Comparison of ENCODE assay signal across 24 cellular contexts in genomic region chr10:78849731-78850130, GRCh38.
DNase-seq lines count a peak whose midpoint lies in the region; ATAC-seq and TF ChIP-seq lines count a peak whose summit lies in the region.
"Had no signal": no experiment of that assay in that cellular context is flagged by ENCODE, and none has a peak within 500 bp of the region (broad histone marks: within the 10 kb centered on the region; RNA-seq: fewer than 3 reads in every experiment).

No MANE protein-coding gene starts in this region.

- H3K9me3 Mint-ChIP-seq in natural killer cell treated with Interleukin-12 subunit alpha and Interleukin-12 subunit beta and Interleukin-15 and Interleukin-18, amount 100 ng/mL, for 72 hours: no peaks in the 10 kb centered on the region
- H3K9me3 Mint-ChIP-seq in natural killer cell (no peaks in the 10 kb centered on the region), brain (no peaks in the 10 kb centered on the region), endodermal cell (no peaks in the 10 kb centered on the region)
- no peaks in the 10 kb centered on the region for H3K9me3 Mint-ChIP-seq in CD8-positive, alpha-beta memory T cell
- H3K9me3 Mint-ChIP-seq in activated T-helper 1 cell treated with anti-CD3 and anti-CD28 coated beads, Interleukin-12 subunit alpha, Interleukin-12 subunit beta, Interleukin-2, Interleukin-4 antibody, amounts not matched to agents 30 ng/mL and 10 ng/mL and 1 ng/mL, durations not matched to agents 14 hours and 24 hours and 36 hours: no peaks in the 10 kb centered on the region
- H3K9me3 Mint-ChIP-seq: CD14-positive monocyte; CD4-positive, alpha-beta memory T cell had no signal

- no peak overlapping the region for H3K9ac ChIP-seq in endodermal cell (ENCODE audit: extremely low read depth, low read length, poor library complexity, severe bottlenecking)
- H3K9ac ChIP-seq: BLaER1 had no signal

- H3K4me1 Mint-ChIP-seq in natural killer cell treated with Interleukin-12 subunit alpha and Interleukin-12 subunit beta and Interleukin-15 and Interleukin-18, amount 100 ng/mL, for 72 hours (ENCODE audit: low read depth in 2 of 2): no peaks in the 10 kb centered on the region
- H3K4me1 Mint-ChIP-seq in natural killer cell: no peaks in the 10 kb centered on the region
- H3K4me1 Mint-ChIP-seq in brain: peaks cover 76% of the 10 kb centered on the region
- peaks cover 5% of the 10 kb centered on the region for H3K4me1 Mint-ChIP-seq in endodermal cell
- no peaks in the 10 kb centered on the region for H3K4me1 Mint-ChIP-seq in CD8-positive, alpha-beta memory T cell
- H3K4me1 Mint-ChIP-seq in activated T-helper 1 cell treated with anti-CD3 and anti-CD28 coated beads, Interleukin-12 subunit alpha, Interleukin-12 subunit beta, Interleukin-2, Interleukin-4 antibody, amounts not matched to agents 30 ng/mL and 10 ng/mL and 1 ng/mL, durations not matched to agents 14 hours and 24 hours and 36 hours (ENCODE audit: low read depth): no peaks in the 10 kb centered on the region
- H3K4me1 Mint-ChIP-seq: CD14-positive monocyte; CD4-positive, alpha-beta memory T cell; CD4-positive, CD25-positive, alpha-beta regulatory T cell had no signal

- WGBS in endodermal cell (ENCODE audit: insufficient coverage in 1 of 2, insufficient read length in 1 of 2), 2 experiments: 84 to 91% methylated on average over 4 to 5 of the region's 5 CpGs
- WGBS in stomach, 5 donors: 80 to 82% (median 81%) methylated on average over 5 of the region's 5 CpGs

- H3K36me3 ChIP-seq in endodermal cell (ENCODE audit: control insufficient read depth, insufficient read depth, low read length) (no peaks in the 10 kb centered on the region), stomach (no peaks in the 10 kb centered on the region)
- no peaks in the 10 kb centered on the region for H3K36me3 ChIP-seq in CD8-positive, alpha-beta memory T cell (ENCODE audit: insufficient read depth, low read length)
- H3K36me3 ChIP-seq: BE2C, BLaER1 had no signal

- POLR2A ChIA-PET in CD8-positive, alpha-beta memory T cell (lab: Charles Lee): no interaction called here

- no peaks in the 10 kb centered on the region for H3K4me1 ChIP-seq in endodermal cell (ENCODE audit: control insufficient read depth, insufficient read depth, low read length)
- H3K4me1 ChIP-seq in stomach: no peaks in the 10 kb centered on the region
- H3K4me1 ChIP-seq in CD8-positive, alpha-beta memory T cell (ENCODE audit: insufficient read depth, low read length): no peaks in the 10 kb centered on the region
- H3K4me1 ChIP-seq: BLaER1 had no signal

- H3K4me3 ChIP-seq in endodermal cell (ENCODE audit: low read length) (no peak overlapping the region), stomach (no peak overlapping the region)
- no peak overlapping the region for H3K4me3 ChIP-seq in CD8-positive, alpha-beta memory T cell (ENCODE audit: low read length)
- H3K4me3 ChIP-seq: BLaER1, GM12878 had no signal

- peak; percentile 23 for DNase-seq in natural killer cell treated with Interleukin-12 subunit alpha and Interleukin-12 subunit beta and Interleukin-15 and Interleukin-18, amount 100 ng/mL, for 72 hours (ENCODE audit: low spot score)
- DNase-seq in natural killer cell (no peak), endodermal cell (peak; percentile 28), stomach (peak; percentile 8), HuH-7.5 (ENCODE audit: low spot score) (no peak)
- DNase-seq in CD8-positive, alpha-beta memory T cell: no peak
- no peak for DNase-seq in activated T-helper 1 cell treated with anti-CD3 and anti-CD28 coated beads, Interleukin-12 subunit alpha, Interleukin-12 subunit beta, Interleukin-2, Interleukin-4 antibody, amounts not matched to agents 30 ng/mL and 10 ng/mL and 1 ng/mL, durations not matched to agents 14 hours and 24 hours and 36 hours (ENCODE audit: low spot score)
- DNase-seq: 8988T; ACHN; BE2C; C1 segment of cervical spinal cord; CD4-positive, alpha-beta memory T cell; CD4-positive, CD25-positive, alpha-beta regulatory T cell; COR-L47; DMS 273 treated with DMSO at 0.1 percent for 48 hours; DMS153; DMS53; DND-41; EL; GDM1 had no signal

- H3K36me3 Mint-ChIP-seq in natural killer cell treated with Interleukin-12 subunit alpha and Interleukin-12 subunit beta and Interleukin-15 and Interleukin-18, amount 100 ng/mL, for 72 hours: no peaks in the 10 kb centered on the region
- H3K36me3 Mint-ChIP-seq in natural killer cell (no peaks in the 10 kb centered on the region), brain (no peaks in the 10 kb centered on the region), endodermal cell (ENCODE audit: low read depth) (no peaks in the 10 kb centered on the region)
- H3K36me3 Mint-ChIP-seq in CD8-positive, alpha-beta memory T cell: no peaks in the 10 kb centered on the region
- H3K36me3 Mint-ChIP-seq in activated T-helper 1 cell treated with anti-CD3 and anti-CD28 coated beads, Interleukin-12 subunit alpha, Interleukin-12 subunit beta, Interleukin-2, Interleukin-4 antibody, amounts not matched to agents 30 ng/mL and 10 ng/mL and 1 ng/mL, durations not matched to agents 14 hours and 24 hours and 36 hours (ENCODE audit: low read depth): no peaks in the 10 kb centered on the region
- H3K36me3 Mint-ChIP-seq: CD14-positive monocyte; CD4-positive, alpha-beta memory T cell; CD4-positive, CD25-positive, alpha-beta regulatory T cell had no signal

- H3K27me3 ChIP-seq in endodermal cell (ENCODE audit: control insufficient read depth, insufficient read depth, low read length, poor library complexity, severe bottlenecking) (no peaks in the 10 kb centered on the region), stomach (no peaks in the 10 kb centered on the region)
- no peaks in the 10 kb centered on the region for H3K27me3 ChIP-seq in CD8-positive, alpha-beta memory T cell (ENCODE audit: insufficient read depth, low read length, poor library complexity, severe bottlenecking)
- H3K27me3 ChIP-seq: BE2C, BLaER1 had no signal

- H3K27ac ChIP-seq in endodermal cell (ENCODE audit: low read depth, low read length) (no peak overlapping the region), stomach (no peak overlapping the region)
- H3K27ac ChIP-seq in CD8-positive, alpha-beta memory T cell (ENCODE audit: low read depth, low read length): no peak overlapping the region
- H3K27ac ChIP-seq: BLaER1 had no signal

- no peaks in the 10 kb centered on the region for H3K9me3 ChIP-seq in endodermal cell (ENCODE audit: control insufficient read depth, low read length)
- H3K9me3 ChIP-seq in stomach: no peaks in the 10 kb centered on the region
- no peaks in the 10 kb centered on the region for H3K9me3 ChIP-seq in CD8-positive, alpha-beta memory T cell (ENCODE audit: low read length)
- H3K9me3 ChIP-seq: BE2C, BLaER1 had no signal

- no peaks in the 10 kb centered on the region for H3K27me3 Mint-ChIP-seq in natural killer cell treated with Interleukin-12 subunit alpha and Interleukin-12 subunit beta and Interleukin-15 and Interleukin-18, amount 100 ng/mL, for 72 hours
- H3K27me3 Mint-ChIP-seq in natural killer cell (ENCODE audit: low read depth in 2 of 2): no peaks in the 10 kb centered on the region
- no peaks in the 10 kb centered on the region for H3K27me3 Mint-ChIP-seq in brain
- no peaks in the 10 kb centered on the region for H3K27me3 Mint-ChIP-seq in endodermal cell (ENCODE audit: insufficient read depth)
- H3K27me3 Mint-ChIP-seq in CD8-positive, alpha-beta memory T cell: peaks cover 2 to 3% of the 10 kb centered on the region in 2 donors
- H3K27me3 Mint-ChIP-seq in activated T-helper 1 cell treated with anti-CD3 and anti-CD28 coated beads, Interleukin-12 subunit alpha, Interleukin-12 subunit beta, Interleukin-2, Interleukin-4 antibody, amounts not matched to agents 30 ng/mL and 10 ng/mL and 1 ng/mL, durations not matched to agents 14 hours and 24 hours and 36 hours (ENCODE audit: insufficient read depth): no peaks in the 10 kb centered on the region
- H3K27me3 Mint-ChIP-seq: CD4-positive, alpha-beta memory T cell; CD4-positive, CD25-positive, alpha-beta regulatory T cell had no signal

- no peak overlapping the region for H3K4me3 Mint-ChIP-seq in natural killer cell treated with Interleukin-12 subunit alpha and Interleukin-12 subunit beta and Interleukin-15 and Interleukin-18, amount 100 ng/mL, for 72 hours
- H3K4me3 Mint-ChIP-seq in natural killer cell (no peak overlapping the region), brain (no peak overlapping the region), endodermal cell (no peak overlapping the region)
- H3K4me3 Mint-ChIP-seq in CD8-positive, alpha-beta memory T cell: no peak overlapping the region
- H3K4me3 Mint-ChIP-seq in activated T-helper 1 cell treated with anti-CD3 and anti-CD28 coated beads, Interleukin-12 subunit alpha, Interleukin-12 subunit beta, Interleukin-2, Interleukin-4 antibody, amounts not matched to agents 30 ng/mL and 10 ng/mL and 1 ng/mL, durations not matched to agents 14 hours and 24 hours and 36 hours: no peak overlapping the region
- H3K4me3 Mint-ChIP-seq: CD14-positive monocyte; CD4-positive, alpha-beta memory T cell; CD4-positive, CD25-positive, alpha-beta regulatory T cell had no signal

- TF ChIP-seq CTCF in natural killer cell (IDR thresholded peaks at IDR 0.05) (no peak), brain (conservative IDR thresholded peaks at IDR 0.05) (no peak), endodermal cell (conservative IDR thresholded peaks at IDR 0.05) (no peak), stomach (IDR thresholded peaks at IDR 0.05) (no peak)

- CTCF ChIA-PET in CD8-positive, alpha-beta memory T cell (lab: Charles Lee): interaction anchor here (1.3 kb wide), 1 partner anchor 10 kb away, joined by 4 read pairs; no protein-coding TSS in a partner anchor

- no peak for TF ChIP-seq EP300 in stomach (IDR thresholded peaks at IDR 0.05)

- ATAC-seq in natural killer cell treated with Interleukin-12 subunit alpha and Interleukin-12 subunit beta and Interleukin-15 and Interleukin-18, amount 100 ng/mL, for 72 hours: no peak
- no peak for ATAC-seq in natural killer cell
- ATAC-seq: GM12878 had no signal

- intact Hi-C loops in natural killer cell (cut with micrococcal nuclease): no loop called here
- intact Hi-C loops in stomach (cut with DNase I; ENCODE audit: low total_unique reads): no loop called here
- intact Hi-C loops in activated T-helper 1 cell treated with anti-CD3 and anti-CD28 coated beads, Interleukin-12 subunit alpha, Interleukin-12 subunit beta, Interleukin-2, Interleukin-4 antibody, amounts not matched to agents 30 ng/mL and 10 ng/mL and 1 ng/mL, durations not matched to agents 14 hours and 24 hours and 36 hours (cut with micrococcal nuclease): no loop called here

- TF ChIP-seq POLR2A in stomach (IDR thresholded peaks at IDR 0.05): no peak

- H3K27ac Mint-ChIP-seq in natural killer cell treated with Interleukin-12 subunit alpha and Interleukin-12 subunit beta and Interleukin-15 and Interleukin-18, amount 100 ng/mL, for 72 hours: no peak overlapping the region
- no peak overlapping the region for H3K27ac Mint-ChIP-seq in natural killer cell
- H3K27ac Mint-ChIP-seq in brain: peak overlapping the region in 3 of 5 experiments; percentile 5 to 71 (median 15)
- no peak overlapping the region for H3K27ac Mint-ChIP-seq in endodermal cell
- H3K27ac Mint-ChIP-seq in CD8-positive, alpha-beta memory T cell: peak overlapping the region in 1 of 8 donors; percentile 81
- H3K27ac Mint-ChIP-seq in activated T-helper 1 cell treated with anti-CD3 and anti-CD28 coated beads, Interleukin-12 subunit alpha, Interleukin-12 subunit beta, Interleukin-2, Interleukin-4 antibody, amounts not matched to agents 30 ng/mL and 10 ng/mL and 1 ng/mL, durations not matched to agents 14 hours and 24 hours and 36 hours: no peak overlapping the region
- H3K27ac Mint-ChIP-seq: CD4-positive, CD25-positive, alpha-beta regulatory T cell had no signal

Comparison
In these comparisons a context has a peak if more than half of its experiments do, and no peak if none do; other contexts are left out.
1. DNase-seq: peak in natural killer cell treated with Interleukin-12 subunit alpha and Interleukin-12 subunit beta and Interleukin-15 and Interleukin-18, amount 100 ng/mL, for 72 hours (single experiment), endodermal cell (single experiment) and stomach (single experiment); none in natural killer cell (single experiment), HuH-7.5 (single experiment), CD8-positive, alpha-beta memory T cell (0 of 5) and activated T-helper 1 cell treated with anti-CD3 and anti-CD28 coated beads, Interleukin-12 subunit alpha, Interleukin-12 subunit beta, Interleukin-2, Interleukin-4 antibody, amounts not matched to agents 30 ng/mL and 10 ng/mL and 1 ng/mL, durations not matched to agents 14 hours and 24 hours and 36 hours (single experiment).
2. H3K27ac Mint-ChIP-seq: peak in brain (3 of 5); none in natural killer cell treated with Interleukin-12 subunit alpha and Interleukin-12 subunit beta and Interleukin-15 and Interleukin-18, amount 100 ng/mL, for 72 hours (0 of 2), natural killer cell (0 of 2), endodermal cell (single experiment) and activated T-helper 1 cell treated with anti-CD3 and anti-CD28 coated beads, Interleukin-12 subunit alpha, Interleukin-12 subunit beta, Interleukin-2, Interleukin-4 antibody, amounts not matched to agents 30 ng/mL and 10 ng/mL and 1 ng/mL, durations not matched to agents 14 hours and 24 hours and 36 hours (single experiment).